23 cellular contexts compared by ENCODE assay signal in genomic region chr4:161952382-161952781, GRCh38.
A peak's percentile ranks its signal among the peaks of the same experiment; 100 is the strongest.
DNase-seq lines count a peak whose midpoint lies in the region; ATAC-seq, FAIRE-seq and TF ChIP-seq lines count a peak whose summit lies in the region.
"Had no signal": no experiment of that assay in that cellular context is flagged by ENCODE, and none has a peak within 500 bp of the region (broad histone marks: within the 10 kb centered on the region; RNA-seq: fewer than 3 reads in every experiment).

No MANE protein-coding gene starts in this region.

- RAD21 ChIA-PET in GM12878 (lab: Charles Lee; ENCODE audit: unreplicated experiment): interaction anchor here (0.9 to 3.0 kb wide), 13 partner anchors 22 to 702 kb away, joined by 3 to 40 read pairs (median 5); no protein-coding TSS in a partner anchor

- no peak overlapping the region for H2AK5ac ChIP-seq in trophoblast cell (ENCODE audit: low read length)

- H3K36me3 ChIP-seq in A673 (ENCODE audit: insufficient read depth, low read length, poor library complexity, severe bottlenecking) (no peaks in the 10 kb centered on the region), GM12878 (ENCODE audit: control insufficient read depth in 2 of 2, insufficient read depth in 2 of 2, low read length in 1 of 2) (no peaks in the 10 kb centered on the region), trophoblast cell (ENCODE audit: control insufficient read depth in 1 of 2, insufficient read depth in 2 of 2, low read length in 2 of 2) (no peaks in the 10 kb centered on the region)
- H3K36me3 ChIP-seq: prostate gland had no signal

- H3K27ac ChIP-seq in A673 (ENCODE audit: low read depth, low read length, poor library complexity, severe bottlenecking) (no peak overlapping the region), GM12878 (ENCODE audit: control insufficient read depth, insufficient read depth) (no peak overlapping the region), trophoblast cell (ENCODE audit: low read depth, low read length) (no peak overlapping the region)
- H3K27ac ChIP-seq: prostate gland had no signal

- POLR2A ChIA-PET in A673 (lab: Charles Lee; ENCODE audit: low non-redundant PET): no interaction called here
- POLR2A ChIA-PET in GM12878 (lab: Charles Lee): no interaction called here

- H3K9me3 ChIP-seq in A673 (ENCODE audit: low read depth, low read length, poor library complexity, severe bottlenecking) (no peaks in the 10 kb centered on the region), GM12878 (replicated peaks; ENCODE audit: control insufficient read depth, insufficient read depth, low read length) (no peaks in the 10 kb centered on the region), trophoblast cell (ENCODE audit: insufficient read depth, low read depth, low read length) (no peaks in the 10 kb centered on the region)
- H3K9me3 ChIP-seq: prostate gland had no signal

- H3K4me1 ChIP-seq in A673 (ENCODE audit: insufficient read depth, low read length, poor library complexity, severe bottlenecking): no peaks in the 10 kb centered on the region
- H3K4me1 ChIP-seq in GM12878 (ENCODE audit: control insufficient read depth, insufficient read depth, low read length): no peaks in the 10 kb centered on the region
- peaks cover 0 to 5% of the 10 kb centered on the region in 2 experiments for H3K4me1 ChIP-seq in trophoblast cell (ENCODE audit: control insufficient read depth in 1 of 2, insufficient read depth in 2 of 2, low read length in 2 of 2)
- H3K4me1 ChIP-seq: prostate gland had no signal

- TF ChIP-seq CTCF in A673 (conservative IDR thresholded peaks at IDR 0.05; ENCODE audit: low read depth, low read length): peak; percentile 27; the same call in 1 of the 2 replicates
- no peak; a peak in 1 of 6 replicates for TF ChIP-seq CTCF in GM12878 (IDR thresholded peaks at IDR 0.05 in 2 of 3, conservative IDR thresholded peaks at IDR 0.05 in 1 of 3; ENCODE audit: control insufficient read depth in 2 of 3, extremely low read depth in 1 of 3, insufficient read depth in 1 of 3, low read depth in 3 of 3, low read length in 3 of 3)

- H3K4me2 ChIP-seq in GM12878 (ENCODE audit: control insufficient read depth, insufficient read depth) (no peak overlapping the region), trophoblast cell (ENCODE audit: low read length) (no peak overlapping the region)

- no peak for ATAC-seq in GM12878
- ATAC-seq: activated naive CD8-positive, alpha-beta T cell treated with anti-CD3 and anti-CD28 coated beads, Interleukin-2, amount 50 U/mL, for 24 hours; CD8-positive, alpha-beta T cell; esophagus mucosa; left colon had no signal

- no peak overlapping the region for H3K4me3 ChIP-seq in A673 (ENCODE audit: low read depth, low read length, poor library complexity, severe bottlenecking)
- no peak overlapping the region for H3K4me3 ChIP-seq in GM12878
- H3K4me3 ChIP-seq in trophoblast cell (ENCODE audit: low read depth, low read length): no peak overlapping the region
- H3K4me3 ChIP-seq: prostate gland had no signal

- no peak for DNase-seq in A673 (ENCODE audit: low spot score)
- peak; percentile 5 for DNase-seq in KBM-7
- no peak for DNase-seq in GM12878 (ENCODE audit: low read depth, low spot score)
- peak; percentile 15 for DNase-seq in globus pallidus (ENCODE audit: low spot score)
- DNase-seq in activated T-cell treated with anti-CD3 and anti-CD28 coated beads for 4 hours: no peak
- DNase-seq in HCEC 1CT: no peak
- no peak for DNase-seq in trophoblast cell
- no peak for DNase-seq in retina
- DNase-seq: activated CD4-positive, alpha-beta T cell treated with anti-CD3 and anti-CD28 coated beads, Interleukin-2, amount 10 ng/mL, durations not matched to agents 7 days and 5 days; activated CD8-positive, alpha-beta memory T cell treated with anti-CD3 and anti-CD28 coated beads, Interleukin-2, amount 50 U/mL, for 4 hours; activated effector memory CD4-positive, alpha-beta T cell treated with Interleukin-2 at 50 U/mL for 16 hours; activated naive CD8-positive, alpha-beta T cell treated with anti-CD3 and anti-CD28 coated beads, Interleukin-2, amount 50 U/mL, for 24 hours; CD8-positive, alpha-beta T cell; DND-41; glutamatergic neuron; left colon; NCI-H146; NCI-H774; nephron progenitor cell; RPMI8226; substantia nigra had no signal

- no peak for TF ChIP-seq POLR2A in GM12878 (IDR thresholded peaks at IDR 0.05; ENCODE audit: low read depth, low read length)

- H3K79me2 ChIP-seq in GM12878 (ENCODE audit: control insufficient read depth, insufficient read depth, low read length) (no peaks in the 10 kb centered on the region), trophoblast cell (ENCODE audit: control insufficient read depth, insufficient read depth, low read length, poor library complexity) (no peaks in the 10 kb centered on the region)

- no peak; the same call in 1 of the 2 replicates for TF ChIP-seq RAD21 in GM12878 (IDR thresholded peaks at IDR 0.05; ENCODE audit: insufficient read depth, low read depth, low read length)

- 0% methylated on average over 2 of the region's 2 CpGs for WGBS in GM12878 (ENCODE audit: insufficient coverage, insufficient replicate concordance, low lambda C conversion rate, missing lambda C conversion rate)
- WGBS in trophoblast cell (ENCODE audit: extremely low coverage, insufficient coverage, insufficient read length): no CpG with 5 or more reads among the region's 2 CpGs

- H3K4ac ChIP-seq in trophoblast cell (ENCODE audit: low read depth, low read length): no peak overlapping the region

- H4K12ac ChIP-seq in trophoblast cell (ENCODE audit: low read depth, low read length): no peak overlapping the region

- H4K20me1 ChIP-seq in GM12878 (ENCODE audit: control insufficient read depth, insufficient read depth): no peaks in the 10 kb centered on the region

- H2BK5ac ChIP-seq in trophoblast cell (ENCODE audit: low read depth, low read length, poor library complexity): no peak overlapping the region

- no peak overlapping the region for H3K14ac ChIP-seq in trophoblast cell (ENCODE audit: low read length)

- no peak overlapping the region for H4K91ac ChIP-seq in trophoblast cell (ENCODE audit: low read depth, low read length)

- no peak overlapping the region for H3K9ac ChIP-seq in GM12878 (ENCODE audit: control insufficient read depth, insufficient read depth, low read length)
- H3K9ac ChIP-seq in trophoblast cell (ENCODE audit: low read length): no peak overlapping the region

- H3K27me3 ChIP-seq in A673 (replicated peaks; ENCODE audit: insufficient read depth, low read depth, low read length, poor library complexity): no peaks in the 10 kb centered on the region
- no peaks in the 10 kb centered on the region for H3K27me3 ChIP-seq in GM12878 (replicated peaks in 1 of 2; ENCODE audit: control insufficient read depth in 2 of 2, insufficient read depth in 2 of 2, low read length in 1 of 2)
- H3K27me3 ChIP-seq in trophoblast cell (ENCODE audit: insufficient read depth, low read length): no peaks in the 10 kb centered on the region

- no peak overlapping the region for H2BK12ac ChIP-seq in trophoblast cell (ENCODE audit: low read length)

- no peak overlapping the region for H3K23ac ChIP-seq in trophoblast cell (ENCODE audit: low read length)

- no peak for FAIRE-seq in GM12878 (lab: Jason Lieb, UNC)

- H3K79me1 ChIP-seq in trophoblast cell (ENCODE audit: low read length): peaks cover 7% of the 10 kb centered on the region

- SMC1A ChIA-PET in GM12878 (lab: Charles Lee; ENCODE audit: uncharacterized antibody, unreplicated experiment): interaction anchor here (0.9 to 2.4 kb wide), 22 partner anchors 9 to 705 kb away, joined by 3 to 24 read pairs (median 4); no protein-coding TSS in a partner anchor

- TF ChIP-seq EP300 in GM12878 (IDR thresholded peaks at IDR 0.05; ENCODE audit: borderline replicate concordance in 1 of 2, control insufficient read depth in 1 of 2, low read depth in 2 of 2, low read length in 2 of 2): no peak

- intact Hi-C loops in A673 (cut with micrococcal nuclease; ENCODE audit: unreplicated experiment) (no loop called here), GM12878 (cut with micrococcal nuclease; ENCODE audit: unreplicated experiment) (loop anchor here (2.0 to 5.0 kb wide), 3 partner anchors 388 to 700 kb away; no protein-coding TSS in a partner anchor)

- in situ Hi-C loops in KBM-7 (cut with MboI; ENCODE audit: low pct_unique_long_range_greater_than_20kb, low sequenced_read_pairs): no loop called here
- in situ Hi-C loops in GM12878 (cut with MboI): loop anchor here (25.0 kb wide), 1 partner anchor 690 kb away; no protein-coding TSS in a partner anchor

- CTCF ChIA-PET in A673 (lab: Charles Lee): no interaction called here
- CTCF ChIA-PET in GM12878 (lab: Yijun Ruan, JAX): interaction anchor here (0.7 to 1.9 kb wide), 19 partner anchors 9 to 699 kb away, joined by 3 to 22 read pairs (median 5); no protein-coding TSS in a partner anchor

- H4K8ac ChIP-seq in trophoblast cell (ENCODE audit: low read depth, low read length): no peak overlapping the region

- H3K18ac ChIP-seq in trophoblast cell (ENCODE audit: low read length): no peak overlapping the region

- H2AFZ ChIP-seq in GM12878 (ENCODE audit: control insufficient read depth, low read depth, low read length) (no peak overlapping the region), trophoblast cell (ENCODE audit: insufficient read depth, low read length, poor library complexity) (no peak overlapping the region)

- H2BK120ac ChIP-seq in trophoblast cell (ENCODE audit: insufficient read depth, low read length, poor library complexity): no peak overlapping the region

- no TSS peak for BruUV-seq in A673 (replicated peaks; lab: Mats Ljungman, UMichigan)
- no TSS peak for BruUV-seq in GM12878 (replicated peaks; lab: Mats Ljungman, UMichigan)

TF ChIP-seq in GM12878, 131 proteins besides CTCF, POLR2A, EP300 and RAD21:
- TF ChIP-seq HCFC1 (IDR thresholded peaks at IDR 0.05; ENCODE audit: low read length): no peak
- TF ChIP-seq SMC3 (IDR thresholded peaks at IDR 0.05; ENCODE audit: borderline replicate concordance, low read length): peak; percentile 52; the same call in 1 of the 2 replicates
- no peak for TF ChIP-seq ZNF622 (IDR thresholded peaks at IDR 0.05)
- TF ChIP-seq RFX5 (IDR thresholded peaks at IDR 0.05; ENCODE audit: low read depth, low read length): no peak
TF ChIP-seq in GM12878: peak in this region for 1.

Comparison
In these comparisons a context has a peak if more than half of its experiments do, and no peak if none do; other contexts are left out.
1. DNase-seq: peak in KBM-7 (single experiment) and globus pallidus (single experiment); none in A673 (single experiment), GM12878 (single experiment), activated T-cell treated with anti-CD3 and anti-CD28 coated beads for 4 hours (single experiment), HCEC 1CT (single experiment), trophoblast cell (0 of 2) and retina (single experiment).